ENCODE assay signal across 1 cellular context in genomic region chr4:18691431-18692200, GRCh38.
TF ChIP-seq lines count a peak whose summit lies in the region.

No MANE protein-coding gene starts in this region.

TF ChIP-seq in neural cell, 6 proteins besides CTCF, POLR2A, EP300 and RAD21 (continued from another document):
- TF ChIP-seq REST (IDR thresholded peaks at IDR 0.05; ENCODE audit: borderline replicate concordance): no peak
- no peak for TF ChIP-seq POLR2AphosphoS5 (IDR thresholded peaks at IDR 0.05)
- TF ChIP-seq MXI1 (conservative IDR thresholded peaks at IDR 0.05; ENCODE audit: poor library complexity, severe bottlenecking): no peak
- no peak for TF ChIP-seq SMC3 (conservative IDR thresholded peaks at IDR 0.05; ENCODE audit: poor library complexity)
